1 cellular context compared by ENCODE assay signal in the genomic region with DNA sequence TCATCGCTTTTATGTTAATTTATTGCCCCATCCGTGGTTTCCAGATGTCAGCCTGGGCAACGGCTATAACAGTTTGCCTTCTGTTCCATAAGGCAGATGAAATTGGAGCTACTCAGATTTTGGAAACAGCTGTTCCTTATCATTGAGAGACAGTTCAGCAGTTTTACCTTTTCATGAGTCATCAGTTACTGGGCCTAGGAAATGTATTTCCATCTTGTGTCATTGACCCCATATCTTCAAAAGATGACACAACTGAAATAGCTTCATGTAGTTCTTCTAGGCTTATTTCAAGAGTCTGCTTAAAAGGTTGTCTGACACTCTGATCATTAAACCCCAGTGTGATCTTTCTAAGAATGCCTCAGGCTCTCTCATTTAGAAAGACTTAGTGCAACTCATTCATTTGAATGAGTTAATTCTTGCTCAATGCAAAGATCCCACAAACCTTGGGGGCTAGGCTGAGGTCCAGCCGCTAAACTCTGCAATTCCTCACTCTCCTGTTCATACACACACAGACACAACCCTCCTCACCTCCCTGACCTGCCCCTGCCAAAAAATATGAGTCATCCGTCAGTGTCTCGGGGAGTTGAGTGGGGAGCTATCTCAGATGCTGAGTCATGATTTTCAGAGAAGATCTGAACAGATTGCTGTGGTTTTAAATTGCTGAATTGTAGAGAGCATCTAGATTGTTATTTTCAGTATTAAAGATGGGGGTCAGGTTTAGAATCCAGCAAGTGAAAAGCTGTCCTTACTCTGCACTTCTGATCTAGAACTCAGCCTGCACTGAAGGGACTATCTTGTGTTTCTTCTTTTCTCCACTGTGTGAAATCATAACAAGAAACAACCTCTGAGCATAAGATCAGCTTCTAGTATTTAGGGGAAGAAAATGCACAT.
TF ChIP-seq lines count a peak whose summit lies in the region.

No MANE protein-coding gene starts in this region.

TF ChIP-seq in K562, 482 proteins besides CTCF, POLR2A, EP300 and RAD21 (continued from another document and continues in another):
- no peak for TF ChIP-seq ZBTB40 (IDR thresholded peaks at IDR 0.05)
- no peak for TF ChIP-seq ZBTB40 (CRISPR knock-in tag; IDR thresholded peaks at IDR 0.05)
- TF ChIP-seq SNIP1 (IDR thresholded peaks at IDR 0.05; ENCODE audit: low read depth), result no peak
- 0 out of 4 replicates have a peak, but pooled peaks of 1 of the 2 experiments have one; percentile 22 for TF ChIP-seq ETV6 (IDR thresholded peaks at IDR 0.05; ENCODE audit: borderline replicate concordance in 1 of 2, low read depth in 2 of 2, low read length in 1 of 2)
- no peak for TF ChIP-seq ETV6 (CRISPR knock-in tag; IDR thresholded peaks at IDR 0.05; ENCODE audit: borderline replicate concordance)
- no peak for TF ChIP-seq PHF20 (IDR thresholded peaks at IDR 0.05; ENCODE audit: partially characterized antibody)
- no peak for TF ChIP-seq KLF1 (tag; IDR thresholded peaks at IDR 0.05)
- TF ChIP-seq SRF (CRISPR knock-in tag; IDR thresholded peaks at IDR 0.05), result peak in 1 of 2 experiments; percentile 54; a peak in 1 of 4 replicates
- TF ChIP-seq JUND (IDR thresholded peaks at IDR 0.05; ENCODE audit: borderline replicate concordance, low read depth, low read length), result peak; percentile 99
- peak; percentile 99 for TF ChIP-seq JUND (tag; IDR thresholded peaks at IDR 0.05; ENCODE audit: borderline replicate concordance, low read depth, low read length)
- peak in 1 of 2 experiments; percentile 36; a peak in 1 of 4 replicates for TF ChIP-seq NRF1 (conservative IDR thresholded peaks at IDR 0.05 in 1 of 2, IDR thresholded peaks at IDR 0.05 in 1 of 2)
- 0 out of 2 replicates have a peak, but pooled peaks have one; percentile 45 for TF ChIP-seq CC2D1A (IDR thresholded peaks at IDR 0.05)
- TF ChIP-seq ZNF23 (CRISPR knock-in tag; IDR thresholded peaks at IDR 0.05), result no peak
- no peak for TF ChIP-seq CHD4 (IDR thresholded peaks at IDR 0.05; ENCODE audit: insufficient read depth, insufficient replicate concordance, low read depth, low read length, poor library complexity, severe bottlenecking)
- TF ChIP-seq CSDE1 (IDR thresholded peaks at IDR 0.05), result 0 out of 4 replicates have a peak, but pooled peaks of 1 of the 2 experiments have one; percentile 45
- peak; percentile 89 for TF ChIP-seq STAT5A (IDR thresholded peaks at IDR 0.05; ENCODE audit: borderline replicate concordance, low read length)
- TF ChIP-seq GTF2E2 (tag; IDR thresholded peaks at IDR 0.05), result peak; percentile 84
- TF ChIP-seq KLF13 (tag; IDR thresholded peaks at IDR 0.05; ENCODE audit: borderline replicate concordance, low read depth), result no peak
- TF ChIP-seq HINFP (tag; conservative IDR thresholded peaks at IDR 0.05; ENCODE audit: low read depth), result no peak
- no peak for TF ChIP-seq ETV5 (CRISPR knock-in tag; IDR thresholded peaks at IDR 0.05; ENCODE audit: low read depth)
- TF ChIP-seq ZNF274 (IDR thresholded peaks at IDR 0.05; ENCODE audit: borderline replicate concordance, low read depth, low read length), result no peak
- TF ChIP-seq MYNN (IDR thresholded peaks at IDR 0.05), result 0 out of 2 replicates have a peak, but pooled peaks have one; percentile 50
- TF ChIP-seq MYNN (CRISPR knock-in tag; IDR thresholded peaks at IDR 0.05), result no peak
- TF ChIP-seq, protein P1, sequence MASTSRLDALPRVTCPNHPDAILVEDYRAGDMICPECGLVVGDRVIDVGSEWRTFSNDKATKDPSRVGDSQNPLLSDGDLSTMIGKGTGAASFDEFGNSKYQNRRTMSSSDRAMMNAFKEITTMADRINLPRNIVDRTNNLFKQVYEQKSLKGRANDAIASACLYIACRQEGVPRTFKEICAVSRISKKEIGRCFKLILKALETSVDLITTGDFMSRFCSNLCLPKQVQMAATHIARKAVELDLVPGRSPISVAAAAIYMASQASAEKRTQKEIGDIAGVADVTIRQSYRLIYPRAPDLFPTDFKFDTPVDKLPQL (IDR thresholded peaks at IDR 0.05; ENCODE audit: extremely low read depth, insufficient read length), result no peak
- no peak for TF ChIP-seq NONO (IDR thresholded peaks at IDR 0.05; ENCODE audit: low read depth in 2 of 2, low read length in 1 of 2)
- no peak for TF ChIP-seq CHD1 (IDR thresholded peaks at IDR 0.05; ENCODE audit: low read length)
- TF ChIP-seq, protein P2, sequence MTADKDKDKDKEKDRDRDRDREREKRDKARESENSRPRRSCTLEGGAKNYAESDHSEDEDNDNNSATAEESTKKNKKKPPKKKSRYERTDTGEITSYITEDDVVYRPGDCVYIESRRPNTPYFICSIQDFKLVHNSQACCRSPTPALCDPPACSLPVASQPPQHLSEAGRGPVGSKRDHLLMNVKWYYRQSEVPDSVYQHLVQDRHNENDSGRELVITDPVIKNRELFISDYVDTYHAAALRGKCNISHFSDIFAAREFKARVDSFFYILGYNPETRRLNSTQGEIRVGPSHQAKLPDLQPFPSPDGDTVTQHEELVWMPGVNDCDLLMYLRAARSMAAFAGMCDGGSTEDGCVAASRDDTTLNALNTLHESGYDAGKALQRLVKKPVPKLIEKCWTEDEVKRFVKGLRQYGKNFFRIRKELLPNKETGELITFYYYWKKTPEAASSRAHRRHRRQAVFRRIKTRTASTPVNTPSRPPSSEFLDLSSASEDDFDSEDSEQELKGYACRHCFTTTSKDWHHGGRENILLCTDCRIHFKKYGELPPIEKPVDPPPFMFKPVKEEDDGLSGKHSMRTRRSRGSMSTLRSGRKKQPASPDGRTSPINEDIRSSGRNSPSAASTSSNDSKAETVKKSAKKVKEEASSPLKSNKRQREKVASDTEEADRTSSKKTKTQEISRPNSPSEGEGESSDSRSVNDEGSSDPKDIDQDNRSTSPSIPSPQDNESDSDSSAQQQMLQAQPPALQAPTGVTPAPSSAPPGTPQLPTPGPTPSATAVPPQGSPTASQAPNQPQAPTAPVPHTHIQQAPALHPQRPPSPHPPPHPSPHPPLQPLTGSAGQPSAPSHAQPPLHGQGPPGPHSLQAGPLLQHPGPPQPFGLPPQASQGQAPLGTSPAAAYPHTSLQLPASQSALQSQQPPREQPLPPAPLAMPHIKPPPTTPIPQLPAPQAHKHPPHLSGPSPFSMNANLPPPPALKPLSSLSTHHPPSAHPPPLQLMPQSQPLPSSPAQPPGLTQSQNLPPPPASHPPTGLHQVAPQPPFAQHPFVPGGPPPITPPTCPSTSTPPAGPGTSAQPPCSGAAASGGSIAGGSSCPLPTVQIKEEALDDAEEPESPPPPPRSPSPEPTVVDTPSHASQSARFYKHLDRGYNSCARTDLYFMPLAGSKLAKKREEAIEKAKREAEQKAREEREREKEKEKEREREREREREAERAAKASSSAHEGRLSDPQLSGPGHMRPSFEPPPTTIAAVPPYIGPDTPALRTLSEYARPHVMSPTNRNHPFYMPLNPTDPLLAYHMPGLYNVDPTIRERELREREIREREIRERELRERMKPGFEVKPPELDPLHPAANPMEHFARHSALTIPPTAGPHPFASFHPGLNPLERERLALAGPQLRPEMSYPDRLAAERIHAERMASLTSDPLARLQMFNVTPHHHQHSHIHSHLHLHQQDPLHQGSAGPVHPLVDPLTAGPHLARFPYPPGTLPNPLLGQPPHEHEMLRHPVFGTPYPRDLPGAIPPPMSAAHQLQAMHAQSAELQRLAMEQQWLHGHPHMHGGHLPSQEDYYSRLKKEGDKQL (CRISPR knock-in tag; IDR thresholded peaks at IDR 0.05; ENCODE audit: borderline replicate concordance), result no peak
- no peak for TF ChIP-seq DMBX1 (CRISPR knock-in tag; IDR thresholded peaks at IDR 0.05; ENCODE audit: borderline replicate concordance)
